Comparison of ENCODE assay signal across 8 cellular contexts in genomic region chr12:53251477-53252348, GRCh38. TPM values are rescaled to one million over a fixed set of nuclear protein-coding genes. Genes with fewer than 3 reads are reported as not detected.
DNase-seq lines count a peak whose midpoint lies in the region; ATAC-seq and TF ChIP-seq lines count a peak whose summit lies in the region.

No MANE protein-coding gene starts in this region.

- RAD21 ChIA-PET in HCT116 (lab: Charles Lee; ENCODE audit: low non-redundant PET in 1 of 2, low total read pairs in 2 of 2, uncharacterized antibody in 2 of 2, unreplicated experiment in 2 of 2) = interaction anchor here (0.8 to 1.9 kb wide), 5 partner anchors 16 to 39 kb away, joined by 3 to 8 read pairs (median 3); partner anchors contain the start of gene ESPL1 (in 1 of the 2)

- H3K4me3 ChIP-seq in HCT116 (replicated peaks in 1 of 2; ENCODE audit: low read depth in 1 of 2, low read length in 2 of 2) (peak overlapping the region; percentile 91 to 97), NB4 (ENCODE audit: low read depth, low read length) (peak overlapping the region; percentile 95), right cardiac atrium (ENCODE audit: low read length) (peak overlapping the region; percentile 63)

- peak overlapping the region; percentile 94 for H3K9ac ChIP-seq in HCT116 (ENCODE audit: low read length)

- H3K9me2 ChIP-seq in HCT116 (ENCODE audit: insufficient read depth) = no peaks in the 10 kb centered on the region

- peak; percentile 91 for DNase-seq in GM10266 (ENCODE audit: extremely low spot score)
- peak; percentile 48 for DNase-seq in HCT116 (ENCODE audit: low read depth, low spot score)
- peak; percentile 83 for DNase-seq in NB4 (ENCODE audit: low read depth)
- DNase-seq in T follicular helper cell (ENCODE audit: low read depth) = peak; percentile 53
- DNase-seq in amygdala (lab: John Stamatoyannopoulos, UW) = peak in 55 of 56 donors; percentile 37 to 96 (median 74)
- peak; percentile 86 to 93 (median 93) for DNase-seq in right cardiac atrium
- peak; percentile 78 for DNase-seq in putamen (ENCODE audit: low spot score)

- peaks cover 11% of the 10 kb centered on the region; the same call in 1 of the 2 replicates for H3K79me2 ChIP-seq in HCT116 (ENCODE audit: insufficient read depth, low read length)

- peak; percentile 83 for ATAC-seq in HCT116
- peak; percentile 95 to 96 for ATAC-seq in right cardiac atrium
- no peak for ATAC-seq in GM18858 (IDR thresholded peaks at IDR 0.05; ENCODE audit: unreplicated experiment)

- H3K27me3 ChIP-seq in HCT116 (ENCODE audit: insufficient read depth, low read length) = no peaks in the 10 kb centered on the region
- no peaks in the 10 kb centered on the region for H3K27me3 ChIP-seq in right cardiac atrium (ENCODE audit: control insufficient read depth, insufficient read depth)

- peaks cover 15 to 23% of the 10 kb centered on the region in 2 experiments for H3K4me1 ChIP-seq in HCT116 (ENCODE audit: control insufficient read depth in 1 of 2, insufficient read depth in 2 of 2, low read length in 2 of 2)
- peaks cover 2% of the 10 kb centered on the region for H3K4me1 ChIP-seq in right cardiac atrium (ENCODE audit: control insufficient read depth, insufficient read depth, low read length)

- peak overlapping the region; percentile 96 for H3K4me2 ChIP-seq in HCT116 (ENCODE audit: low read length)

- H3K36me3 ChIP-seq in HCT116 (ENCODE audit: control insufficient read depth in 1 of 2, insufficient read depth in 2 of 2, low read length in 2 of 2) = peaks cover 0 to 2% of the 10 kb centered on the region in 2 experiments; a peak in 2 of 4 replicates

- CTCF ChIA-PET in HCT116 (lab: Charles Lee) = interaction anchor here (0.7 to 2.0 kb wide), 5 partner anchors 15 to 92 kb away, joined by 3 to 22 read pairs (median 4); no protein-coding TSS in a partner anchor

- TF ChIP-seq CTCF in GM10266 (IDR thresholded peaks at IDR 0.05; ENCODE audit: control insufficient read depth, insufficient read depth, low read depth, missing control alignments) (peak; percentile 72), HCT116 (IDR thresholded peaks at IDR 0.05 in 2 of 3, conservative IDR thresholded peaks at IDR 0.05 in 1 of 3; ENCODE audit: borderline replicate concordance in 1 of 3, insufficient read depth in 1 of 3, low read depth in 2 of 3, low read length in 2 of 3) (peak; percentile 33 to 72 (median 42); a peak in 4 of 6 replicates), NB4 (IDR thresholded peaks at IDR 0.05; ENCODE audit: low read depth, low read length) (peak; percentile 33)

- intact Hi-C loops in HCT116 (cut with micrococcal nuclease) (loop anchor here (1.0 to 2.0 kb wide), 3 partner anchors 19 to 38 kb away; partner anchors contain the start of gene RARG), right cardiac atrium (cut with DNase I) (loop anchor here in 2 of 4 donors (5.0 kb wide), 2 partner anchors 34 to 39 kb away; no protein-coding TSS in a partner anchor)

- H3K27ac ChIP-seq in HCT116 (ENCODE audit: low read depth, low read length) (peak overlapping the region; percentile 85), right cardiac atrium (ENCODE audit: low read length) (peak overlapping the region; percentile 96)

- under 1% methylated on average over 51 of the region's 51 CpGs for WGBS in right cardiac atrium

- BruUV-seq in HCT116 (replicated peaks; lab: Mats Ljungman, UMichigan) = TSS peak; percentile 94

- H4K20me1 ChIP-seq in HCT116 (ENCODE audit: insufficient read depth) = no peaks in the 10 kb centered on the region

- TF ChIP-seq POLR2A in HCT116 (IDR thresholded peaks at IDR 0.05; ENCODE audit: borderline replicate concordance, extremely low read depth, insufficient read depth, insufficient read length) = peak; percentile 37
- TF ChIP-seq POLR2A in NB4 (IDR thresholded peaks at IDR 0.05; ENCODE audit: extremely low read depth, insufficient read length) = peak; percentile 59

- POLR2A ChIA-PET in HCT116 (lab: Charles Lee) = interaction anchor here (1.2 to 1.3 kb wide), 2 partner anchors 190 to 246 kb away, joined by 3 read pairs; partner anchors contain the start of genes EIF4B and PRR13

- no peaks in the 10 kb centered on the region for H3K9me3 ChIP-seq in HCT116 (ENCODE audit: control insufficient read depth in 1 of 2, insufficient read depth in 1 of 2, low read depth in 1 of 2, low read length in 2 of 2)
- no peaks in the 10 kb centered on the region for H3K9me3 ChIP-seq in right cardiac atrium (ENCODE audit: control insufficient read depth, low read length)

- no peak overlapping the region for H2AFZ ChIP-seq in HCT116 (ENCODE audit: low read depth, low read length, poor library complexity, severe bottlenecking)

- peak; percentile 84 for TF ChIP-seq RAD21 in HCT116 (IDR thresholded peaks at IDR 0.05; ENCODE audit: low read depth)

TF ChIP-seq in HCT116, 20 proteins besides CTCF, POLR2A, EP300 and RAD21 (continues in another document):
- TF ChIP-seq SRF (IDR thresholded peaks at IDR 0.05; ENCODE audit: low read depth) = no peak; the same call in 1 of the 2 replicates
- no peak for TF ChIP-seq REST (IDR thresholded peaks at IDR 0.05; ENCODE audit: low read depth)
- TF ChIP-seq EZH2 (IDR thresholded peaks at IDR 0.05) = no peak
- TF ChIP-seq MAX (IDR thresholded peaks at IDR 0.05) = peak; percentile 53; the same call in 1 of the 2 replicates
- no peak for TF ChIP-seq JUND (IDR thresholded peaks at IDR 0.05)
- no peak for TF ChIP-seq ATF3 (IDR thresholded peaks at IDR 0.05)
- TF ChIP-seq SP1 (IDR thresholded peaks at IDR 0.05; ENCODE audit: low read depth) = 0 out of 2 replicates have a peak, but pooled peaks have one; percentile 39
- no peak for TF ChIP-seq CBX3 (IDR thresholded peaks at IDR 0.05; ENCODE audit: low read depth)
- peak; percentile 82; the same call in 1 of the 2 replicates for TF ChIP-seq ELF1 (IDR thresholded peaks at IDR 0.05; ENCODE audit: borderline replicate concordance, low read depth)
- peak; percentile 22; the same call in 1 of the 2 replicates for TF ChIP-seq SIN3A (IDR thresholded peaks at IDR 0.05; ENCODE audit: low read depth)
- TF ChIP-seq EGR1 (IDR thresholded peaks at IDR 0.05; ENCODE audit: low read depth) = no peak
- no peak for TF ChIP-seq EZH2phosphoT487 (IDR thresholded peaks at IDR 0.05; ENCODE audit: borderline replicate concordance)
- TF ChIP-seq FOSL1 (IDR thresholded peaks at IDR 0.05; ENCODE audit: low read depth) = no peak
- peak; percentile 53 for TF ChIP-seq POLR2AphosphoS5 (IDR thresholded peaks at IDR 0.05; ENCODE audit: low read depth, low read length)
- no peak for TF ChIP-seq CEBPB (IDR thresholded peaks at IDR 0.05; ENCODE audit: low read depth)
- peak; percentile 94 for TF ChIP-seq YY1 (IDR thresholded peaks at IDR 0.05; ENCODE audit: extremely low read depth, insufficient replicate concordance, low read depth, low read length)
- no peak for TF ChIP-seq ZNF274 (IDR thresholded peaks at IDR 0.05; ENCODE audit: low read depth, low read length)
- TF ChIP-seq TCF7L2 (IDR thresholded peaks at IDR 0.05; ENCODE audit: borderline replicate concordance, extremely low read depth, insufficient read depth, insufficient read length) = peak; percentile 72

RNA-seq across cellular contexts. Expression of gene ESPL1, which starts 16.4 kb away (rescaled TPM):
- total RNA-seq in HCT116 (2021; ENCODE audit: unreplicated experiment) (50.3 TPM), right cardiac atrium (1 to 10 TPM in 1 of 4 donors, under 1 TPM in 3; 0.23 to 1.2 (median 0.40) TPM)
- 33.9 and 36.7 TPM in 2 replicates for polyA plus RNA-seq in HCT116 (2012)
- 0.11 TPM for polyA plus RNA-seq in right cardiac atrium

RNA-seq across cellular contexts. Expression of gene RARG, which starts 19.7 kb away (rescaled TPM):
- total RNA-seq in HCT116 (2021; ENCODE audit: unreplicated experiment) = 68.9 TPM
- 50.8 and 54.4 TPM in 2 replicates for polyA plus RNA-seq in HCT116 (2012)
- 10 to 100 TPM; 11.7 to 26.2 (median 23.4) TPM for total RNA-seq in right cardiac atrium
- 10.5 TPM for polyA plus RNA-seq in right cardiac atrium

RNA-seq across cellular contexts. Expression of gene PFDN5, which starts 43.6 kb away (rescaled TPM):
- total RNA-seq in HCT116 (2021; ENCODE audit: unreplicated experiment) (318 TPM), right cardiac atrium (100 to 1,000 TPM; 355 to 443 (median 395) TPM)
- 540 and 548 TPM in 2 replicates for polyA plus RNA-seq in HCT116 (2012)
- 764 TPM for polyA plus RNA-seq in right cardiac atrium

RNA-seq across cellular contexts. Expression of gene ITGB7, which starts 44.7 kb away (rescaled TPM):
- total RNA-seq in HCT116 (2021; ENCODE audit: unreplicated experiment) (1.9 TPM), right cardiac atrium (1 to 10 TPM in 2 of 4 donors, under 1 TPM in 2; 0.88 to 2.8 (median 1.3) TPM)
- 0.33 and 0.47 TPM in 2 replicates for polyA plus RNA-seq in HCT116 (2012)
- polyA plus RNA-seq in right cardiac atrium = 0.45 TPM

RNA-seq across cellular contexts. Expression of gene MYG1, which starts 47.8 kb away (rescaled TPM):
- total RNA-seq in HCT116 (2021; ENCODE audit: unreplicated experiment) (104 TPM), right cardiac atrium (10 to 100 TPM; 28.9 to 44.3 (median 38.1) TPM)
- polyA plus RNA-seq in HCT116 (2012) = 101 and 106 TPM in 2 replicates
- polyA plus RNA-seq in right cardiac atrium = 37.3 TPM

Comparison
In these comparisons a context has a peak if more than half of its experiments do, and no peak if none do; other contexts are left out.
1. RNA of gene ESPL1, which starts 16.4 kb away (total RNA-seq): 50.3 TPM in HCT116 (single experiment); 0.23 to 1.2 TPM in right cardiac atrium; every median in the first group is over 10 times any median in the second.
2. Peak in every context shown above with its lines, with median percentiles within 50 percentile points of each other: DNase-seq, CTCF ChIP-seq and H3K4me3 ChIP-seq.